ENCODE assay signal across 9 cellular contexts in the genomic region with DNA sequence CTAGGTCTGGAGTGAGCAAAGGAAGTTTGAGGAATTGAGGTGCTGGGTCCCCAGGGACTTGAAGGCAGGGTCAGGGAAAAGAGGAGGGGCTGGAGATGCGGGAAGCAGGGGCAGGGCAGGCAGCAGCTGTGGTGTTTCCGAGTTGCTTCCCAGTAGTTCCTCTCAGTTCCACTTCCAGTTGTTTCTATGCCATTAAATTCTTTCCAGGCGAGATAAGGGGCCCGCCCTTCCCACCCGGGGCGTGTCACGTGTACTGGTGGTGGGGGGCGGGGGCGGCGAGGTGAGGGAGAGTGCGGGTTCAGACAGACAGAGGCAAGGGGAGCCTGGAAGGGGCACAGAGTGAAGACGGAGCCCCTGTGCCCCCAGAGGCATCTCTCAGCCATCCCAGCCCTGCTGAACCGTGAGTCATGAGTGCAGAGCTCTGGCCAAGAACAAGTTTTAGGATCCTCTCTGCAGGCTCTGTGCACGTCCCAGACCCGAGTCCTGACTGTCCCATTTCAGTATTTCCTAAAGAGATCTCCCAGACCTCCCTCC. TPM values are rescaled to one million over a fixed set of nuclear protein-coding genes. Genes with fewer than 3 reads are reported as not detected.
DNase-seq lines count a peak whose midpoint lies in the region; ATAC-seq, FAIRE-seq and TF ChIP-seq lines count a peak whose summit lies in the region.
"Had no signal": no experiment of that assay in that cellular context is flagged by ENCODE, and none has a peak within 500 bp of the region (broad histone marks: within the 10 kb centered on the region; RNA-seq: fewer than 3 reads in every experiment).

No MANE protein-coding gene starts in this region.

- H3K4me3 Mint-ChIP-seq in chondrocyte (ENCODE audit: unreplicated experiment), result peak overlapping the region; percentile 56

- no peaks in the 10 kb centered on the region for H3K36me3 Mint-ChIP-seq in chondrocyte (ENCODE audit: low read depth)

- in situ Hi-C loops in GM13976 (cut with MboI; ENCODE audit: low sequenced_read_pairs, unreplicated experiment), result no loop called here

- peak; percentile 57 for ATAC-seq in left lung
- no peak for ATAC-seq in HG02763 (IDR thresholded peaks at IDR 0.05; ENCODE audit: unreplicated experiment)

- H3K9me3 Mint-ChIP-seq in chondrocyte (ENCODE audit: low read depth), result no peaks in the 10 kb centered on the region

- peak overlapping the region; percentile 66 to 77 for H3K27ac ChIP-seq in left lung
- H3K27ac ChIP-seq in suprapubic skin, result peak overlapping the region; percentile 92

- H3K4me1 Mint-ChIP-seq in chondrocyte (ENCODE audit: low read depth), result peaks cover 25% of the 10 kb centered on the region

- TF ChIP-seq CTCF in chondrocyte (IDR thresholded peaks at IDR 0.05) (no peak), left lung (IDR thresholded peaks at IDR 0.05) (no peak), suprapubic skin (IDR thresholded peaks at IDR 0.05) (no peak), GM13976 (IDR thresholded peaks at IDR 0.05; ENCODE audit: borderline replicate concordance, control extremely low read depth, extremely low read depth, insufficient read depth, missing control alignments) (no peak)

- H3K27ac Mint-ChIP-seq in chondrocyte (ENCODE audit: unreplicated experiment), result peak overlapping the region; percentile 58

- H3K4me3 ChIP-seq in left lung (peak overlapping the region; percentile 21 to 40), suprapubic skin (peak overlapping the region; percentile 45)

- H3K9me3 ChIP-seq in left lung (no peaks in the 10 kb centered on the region), suprapubic skin (no peaks in the 10 kb centered on the region)

- H3K4me1 ChIP-seq in left lung (peaks cover 7 to 41% of the 10 kb centered on the region in 2 donors), suprapubic skin (peaks cover 63% of the 10 kb centered on the region)

- H3K27me3 Mint-ChIP-seq in chondrocyte (ENCODE audit: low read depth), result peaks cover 21% of the 10 kb centered on the region

- peaks cover 0 to 44% of the 10 kb centered on the region in 2 donors for H3K27me3 ChIP-seq in left lung
- no peaks in the 10 kb centered on the region for H3K27me3 ChIP-seq in suprapubic skin

- peaks cover 0 to 5% of the 10 kb centered on the region in 2 donors for H3K36me3 ChIP-seq in left lung
- no peaks in the 10 kb centered on the region for H3K36me3 ChIP-seq in suprapubic skin

- no peak for TF ChIP-seq EP300 in suprapubic skin (IDR thresholded peaks at IDR 0.05)

- DNase-seq in LHCN-M2 (ENCODE audit: low read depth) (peak; percentile 53), chondrocyte (ENCODE audit: low spot score) (no peak), left lung (no peak), suprapubic skin (ENCODE audit: low spot score in 2 of 2) (peak in 1 of 2 donors; percentile 90), GM13976 (ENCODE audit: low spot score) (no peak), GM12891 (ENCODE audit: insufficient read length, low spot score) (no peak), DMS153 treated with DMSO at 0.1 percent for 48 hours (lab: John Stamatoyannopoulos, UW; ENCODE audit: unreplicated experiment) (no peak)
- DNase-seq: NCI-H82 had no signal

- no peak for FAIRE-seq in GM12891 (lab: Jason Lieb, UNC)

- under 1% methylated on average over 11 of the region's 15 CpGs for WGBS in suprapubic skin

- peak in 1 of 2 donors; percentile 61 for TF ChIP-seq POLR2A in suprapubic skin (IDR thresholded peaks at IDR 0.05)
- no peak for TF ChIP-seq POLR2A in GM12891 (IDR thresholded peaks at IDR 0.05; ENCODE audit: low read depth, low read length)

- intact Hi-C loops in left lung (cut with DNase I), result no loop called here

TF ChIP-seq in GM12891, 5 proteins besides CTCF, POLR2A, EP300 and RAD21:
- TF ChIP-seq PAX5 (IDR thresholded peaks at IDR 0.05; ENCODE audit: insufficient read depth, low read length, severe bottlenecking) (no peak), POU2F2 (IDR thresholded peaks at IDR 0.05; ENCODE audit: low read depth, low read length) (no peak), TAF1 (IDR thresholded peaks at IDR 0.05; ENCODE audit: low read depth, low read length) (no peak), SPI1 (IDR thresholded peaks at IDR 0.05; ENCODE audit: low read depth, low read length) (no peak), POLR2AphosphoS5 (IDR thresholded peaks at IDR 0.05; ENCODE audit: low read depth, low read length) (no peak)

RNA-seq across cellular contexts. Expression of a gene that starts 1.0 kb away (rescaled TPM):
- under 0.01 and 0.06 TPM in 2 replicates for total RNA-seq in LHCN-M2 (2014; rRNA removed)
- polyA plus RNA-seq in LHCN-M2 (2012), result 0.09 TPM
- 1.9 to 2.9 TPM (median 2.3 TPM) in 3 replicates for total RNA-seq in chondrocyte
- total RNA-seq in left lung, result 10 to 100 TPM; 44.8 to 78.4 TPM
- 10 to 100 TPM; 25.7 to 52.5 (median 40.2) TPM for total RNA-seq in suprapubic skin
- 1.7 TPM for polyA plus RNA-seq in GM12891 (2012; ENCODE audit: low read depth, missing spikeins)

RNA-seq across cellular contexts. Expression of a gene that starts 19.9 kb away (rescaled TPM):
- total RNA-seq in LHCN-M2 (2014; rRNA removed), result 29.8 and 34.7 TPM in 2 replicates
- 71.0 TPM for polyA plus RNA-seq in LHCN-M2 (2012)
- total RNA-seq in chondrocyte, result 68.0 to 86.5 TPM (median 68.7 TPM) in 3 replicates
- total RNA-seq in left lung, result 10 to 100 TPM; 70.7 to 72.1 TPM
- 100 to 1,000 TPM in 1 of 4 donors, 10 to 100 TPM in 3; 55.8 to 161 (median 74.0) TPM for total RNA-seq in suprapubic skin
- polyA plus RNA-seq in GM12891 (2012; ENCODE audit: low read depth, missing spikeins), result 57.2 TPM

RNA-seq across cellular contexts. Expression of a gene that starts 21.9 kb away (rescaled TPM):
- total RNA-seq in LHCN-M2 (2014; rRNA removed) (8.4 and 8.9 TPM in 2 replicates), chondrocyte (4.3 to 6.3 TPM (median 4.9 TPM) in 3 replicates), left lung (1 to 10 TPM; 3.6 to 5.3 TPM), suprapubic skin (10 to 100 TPM in 1 of 4 donors, 1 to 10 TPM in 3; 3.5 to 10.6 (median 5.6) TPM)
- 6.7 TPM for polyA plus RNA-seq in LHCN-M2 (2012)
- polyA plus RNA-seq in GM12891 (2012; ENCODE audit: low read depth, missing spikeins), result 3.8 TPM

RNA-seq across cellular contexts. Expression of a gene that starts 43.6 kb away (rescaled TPM):
- total RNA-seq in LHCN-M2 (2014; rRNA removed), result 0.06 TPM in 1 of 2 replicates, not detected in the other
- polyA plus RNA-seq in LHCN-M2 (2012), result 0.29 TPM
- 0.73 to 1.6 TPM (median 1.3 TPM) in 3 replicates for total RNA-seq in chondrocyte
- total RNA-seq in left lung, result 1 to 10 TPM; 1.0 to 1.6 TPM
- 1 to 10 TPM in 1 of 4 donors, under 1 TPM in 3; 0.42 to 2.1 (median 0.45) TPM for total RNA-seq in suprapubic skin
- not detected for polyA plus RNA-seq in GM12891 (2012; ENCODE audit: low read depth, missing spikeins)

RNA-seq across cellular contexts. Expression of a gene that starts 45.8 kb away (rescaled TPM):
- 15.5 and 19.3 TPM in 2 replicates for total RNA-seq in LHCN-M2 (2014; rRNA removed)
- polyA plus RNA-seq in LHCN-M2 (2012), result 8.9 TPM
- 35.6 to 37.9 TPM (median 35.8 TPM) in 3 replicates for total RNA-seq in chondrocyte
- 10 to 100 TPM in 1 of 2 donors, 1 to 10 TPM in 1; 8.9 to 17.9 TPM for total RNA-seq in left lung
- total RNA-seq in suprapubic skin, result 100 to 1,000 TPM in 1 of 4 donors, 10 to 100 TPM in 3; 42.8 to 183 (median 72.2) TPM
- 4.0 TPM for polyA plus RNA-seq in GM12891 (2012; ENCODE audit: low read depth, missing spikeins)
